In genomic region chr12:55743131-55743921, GRCh38 we compare ENCODE assay signal across 8 cellular contexts. TPM values are rescaled to one million over a fixed set of nuclear protein-coding genes. Genes with fewer than 3 reads are reported as not detected.
DNase-seq lines count a peak whose midpoint lies in the region; ATAC-seq and TF ChIP-seq lines count a peak whose summit lies in the region.

No MANE protein-coding gene starts in this region.

- DNase-seq in NCI-H345 (lab: John Stamatoyannopoulos, UW) (peak; percentile 51), NCI-H345 treated with DMSO at 0.1 percent for 48 hours (lab: John Stamatoyannopoulos, UW; ENCODE audit: unreplicated experiment) (no peak), NCI-H2196 (lab: John Stamatoyannopoulos, UW; ENCODE audit: unreplicated experiment) (peak; percentile 72), epithelial cell of esophagus (ENCODE audit: low read depth) (peak; percentile 72), testis (peak; percentile 69)
- peak; percentile 67 for DNase-seq in activated CD8-positive, alpha-beta T cell treated with anti-CD3 and anti-CD28 coated beads, Interleukin-2, amount 10 ng/mL, durations not matched to agents 7 days and 5 days

- H3K9me3 Mint-ChIP-seq in activated CD8-positive, alpha-beta T cell treated with anti-CD3 and anti-CD28 coated beads, Interleukin-2, amount 10 ng/mL, durations not matched to agents 7 days and 5 days (ENCODE audit: insufficient read depth) = no peaks in the 10 kb centered on the region

- H3K27ac ChIP-seq in muscle layer of colon (ENCODE audit: low read depth, low read length) (peak overlapping the region; percentile 80), testis (peak overlapping the region in 1 of 2 donors; percentile 53)

- no peaks in the 10 kb centered on the region for H3K9me3 ChIP-seq in muscle layer of colon (ENCODE audit: low read length)
- no peaks in the 10 kb centered on the region for H3K9me3 ChIP-seq in testis

- intact Hi-C loops in testis (cut with DNase I; ENCODE audit: low total_unique reads) = loop anchor here (10.0 kb wide), 1 partner anchor 191 kb away; the partner anchor contains the start of gene DGKA

- H3K36me3 ChIP-seq in muscle layer of colon (ENCODE audit: insufficient read depth, low read length) (no peaks in the 10 kb centered on the region), testis (ENCODE audit: low read depth, missing control alignments) (no peaks in the 10 kb centered on the region)

- no peak overlapping the region for H3K9ac ChIP-seq in muscle layer of colon (ENCODE audit: low read length)

- peaks cover 7% of the 10 kb centered on the region for H3K27me3 Mint-ChIP-seq in activated CD8-positive, alpha-beta T cell treated with anti-CD3 and anti-CD28 coated beads, Interleukin-2, amount 10 ng/mL, durations not matched to agents 7 days and 5 days (ENCODE audit: low read depth)

- H3K4me3 Mint-ChIP-seq in activated CD8-positive, alpha-beta T cell treated with anti-CD3 and anti-CD28 coated beads, Interleukin-2, amount 10 ng/mL, durations not matched to agents 7 days and 5 days = peak overlapping the region; percentile 89

- TF ChIP-seq CTCF in epithelial cell of esophagus (IDR thresholded peaks at IDR 0.05; ENCODE audit: insufficient read depth, low read depth, low read length, missing control alignments) (peak; percentile 6), testis (IDR thresholded peaks at IDR 0.05) (no peak)

- peaks cover 4% of the 10 kb centered on the region for H3K36me3 Mint-ChIP-seq in activated CD8-positive, alpha-beta T cell treated with anti-CD3 and anti-CD28 coated beads, Interleukin-2, amount 10 ng/mL, durations not matched to agents 7 days and 5 days (ENCODE audit: low read depth)

- H3K4me3 ChIP-seq in epithelial cell of esophagus (ENCODE audit: low read length) (peak overlapping the region; percentile 55), muscle layer of colon (ENCODE audit: low read depth in 1 of 2, low read length in 2 of 2) (peak overlapping the region; percentile 57 to 70), testis (peak overlapping the region; percentile 53 to 68)

- H3K4me1 Mint-ChIP-seq in activated CD8-positive, alpha-beta T cell treated with anti-CD3 and anti-CD28 coated beads, Interleukin-2, amount 10 ng/mL, durations not matched to agents 7 days and 5 days (ENCODE audit: low read depth) = peaks cover 41% of the 10 kb centered on the region

- no peaks in the 10 kb centered on the region for H3K27me3 ChIP-seq in muscle layer of colon (ENCODE audit: control insufficient read depth in 1 of 2, insufficient read depth in 2 of 2, low read length in 2 of 2)
- H3K27me3 ChIP-seq in testis = no peaks in the 10 kb centered on the region

- no peak for TF ChIP-seq POLR2A in testis (IDR thresholded peaks at IDR 0.05)

- H3K4me1 ChIP-seq in muscle layer of colon (ENCODE audit: insufficient read depth, low read length) (peaks cover 26% of the 10 kb centered on the region), testis (peaks cover 24% of the 10 kb centered on the region)

- POLR2A ChIA-PET in activated CD8-positive, alpha-beta T cell treated with anti-CD3 and anti-CD28 coated beads, Interleukin-2, amount 10 ng/mL, durations not matched to agents 7 days and 5 days (lab: Charles Lee) = interaction anchor here (1.1 to 1.8 kb wide), 5 partner anchors 9 to 190 kb away, joined by 3 to 7 read pairs (median 4); partner anchors contain the start of genes DNAJC14, ORMDL2 and SARNP

- H3K27ac Mint-ChIP-seq in activated CD8-positive, alpha-beta T cell treated with anti-CD3 and anti-CD28 coated beads, Interleukin-2, amount 10 ng/mL, durations not matched to agents 7 days and 5 days = peak overlapping the region; percentile 75

- CTCF ChIA-PET in activated CD8-positive, alpha-beta T cell treated with anti-CD3 and anti-CD28 coated beads, Interleukin-2, amount 10 ng/mL, durations not matched to agents 7 days and 5 days (lab: Charles Lee) = interaction anchor here (0.6 to 4.9 kb wide), 13 partner anchors 11 to 298 kb away, joined by 3 to 16 read pairs (median 4); partner anchors contain the start of genes CD63, ORMDL2 and SARNP

- peak; percentile 28 for ATAC-seq in HG02623 (IDR thresholded peaks at IDR 0.05; ENCODE audit: unreplicated experiment)
- ATAC-seq in activated CD8-positive, alpha-beta T cell treated with anti-CD3 and anti-CD28 coated beads, Interleukin-2, amount 10 ng/mL, durations not matched to agents 7 days and 5 days = peak; percentile 61

- WGBS in testis, 2 donors = 0% methylated on average over 9 to 18 of the region's 90 CpGs

RNA-seq across cellular contexts. Expression of gene GDF11, which starts 0.4 kb away (rescaled TPM):
- 10 to 100 TPM; 12.4 to 13.9 TPM for total RNA-seq in activated CD8-positive, alpha-beta T cell treated with anti-CD3 and anti-CD28 coated beads, Interleukin-2, amount 10 ng/mL, durations not matched to agents 7 days and 5 days
- 1 to 10 TPM; 3.1 to 3.3 TPM for total RNA-seq in testis
- polyA plus RNA-seq in testis (ENCODE audit: insufficient read depth, low read depth, low replicate concordance) = 3.0 TPM

RNA-seq across cellular contexts. Expression of gene CD63, which starts 14.5 kb away (rescaled TPM):
- total RNA-seq in activated CD8-positive, alpha-beta T cell treated with anti-CD3 and anti-CD28 coated beads, Interleukin-2, amount 10 ng/mL, durations not matched to agents 7 days and 5 days = 100 to 1,000 TPM; 203 to 206 TPM
- 100 to 1,000 TPM; 600 to 668 TPM for total RNA-seq in testis
- polyA plus RNA-seq in testis (ENCODE audit: insufficient read depth, low read depth, low replicate concordance) = 655 TPM

RNA-seq across cellular contexts. Expression of gene RDH5, which starts 23.1 kb away (rescaled TPM):
- total RNA-seq in activated CD8-positive, alpha-beta T cell treated with anti-CD3 and anti-CD28 coated beads, Interleukin-2, amount 10 ng/mL, durations not matched to agents 7 days and 5 days = 10 to 100 TPM; 12.0 to 12.1 TPM
- total RNA-seq in testis = 10 to 100 TPM; 15.1 to 18.0 TPM
- polyA plus RNA-seq in testis (ENCODE audit: insufficient read depth, low read depth, low replicate concordance) = 9.8 TPM

RNA-seq across cellular contexts. Expression of gene BLOC1S1, which starts 27.5 kb away (rescaled TPM):
- 100 to 1,000 TPM; 156 to 158 TPM for total RNA-seq in activated CD8-positive, alpha-beta T cell treated with anti-CD3 and anti-CD28 coated beads, Interleukin-2, amount 10 ng/mL, durations not matched to agents 7 days and 5 days
- total RNA-seq in testis = 100 to 1,000 TPM; 110 to 145 TPM
- 108 TPM for polyA plus RNA-seq in testis (ENCODE audit: insufficient read depth, low read depth, low replicate concordance)

RNA-seq across cellular contexts. Expression of gene ITGA7, which starts 35.6 kb away (rescaled TPM):
- 1 to 10 TPM; 2.0 to 4.2 TPM for total RNA-seq in activated CD8-positive, alpha-beta T cell treated with anti-CD3 and anti-CD28 coated beads, Interleukin-2, amount 10 ng/mL, durations not matched to agents 7 days and 5 days
- total RNA-seq in testis = 10 to 100 TPM; 26.4 to 30.6 TPM
- 43.3 TPM for polyA plus RNA-seq in testis (ENCODE audit: insufficient read depth, low read depth, low replicate concordance)
